1 cellular context compared by ENCODE assay signal in genomic region chr20:1803216-1804128, GRCh38.
TF ChIP-seq lines count a peak whose summit lies in the region.

No MANE protein-coding gene starts in this region.

TF ChIP-seq in GM12878, 131 proteins besides CTCF, POLR2A, EP300 and RAD21 (continued from another document):
- TF ChIP-seq, protein P1, sequence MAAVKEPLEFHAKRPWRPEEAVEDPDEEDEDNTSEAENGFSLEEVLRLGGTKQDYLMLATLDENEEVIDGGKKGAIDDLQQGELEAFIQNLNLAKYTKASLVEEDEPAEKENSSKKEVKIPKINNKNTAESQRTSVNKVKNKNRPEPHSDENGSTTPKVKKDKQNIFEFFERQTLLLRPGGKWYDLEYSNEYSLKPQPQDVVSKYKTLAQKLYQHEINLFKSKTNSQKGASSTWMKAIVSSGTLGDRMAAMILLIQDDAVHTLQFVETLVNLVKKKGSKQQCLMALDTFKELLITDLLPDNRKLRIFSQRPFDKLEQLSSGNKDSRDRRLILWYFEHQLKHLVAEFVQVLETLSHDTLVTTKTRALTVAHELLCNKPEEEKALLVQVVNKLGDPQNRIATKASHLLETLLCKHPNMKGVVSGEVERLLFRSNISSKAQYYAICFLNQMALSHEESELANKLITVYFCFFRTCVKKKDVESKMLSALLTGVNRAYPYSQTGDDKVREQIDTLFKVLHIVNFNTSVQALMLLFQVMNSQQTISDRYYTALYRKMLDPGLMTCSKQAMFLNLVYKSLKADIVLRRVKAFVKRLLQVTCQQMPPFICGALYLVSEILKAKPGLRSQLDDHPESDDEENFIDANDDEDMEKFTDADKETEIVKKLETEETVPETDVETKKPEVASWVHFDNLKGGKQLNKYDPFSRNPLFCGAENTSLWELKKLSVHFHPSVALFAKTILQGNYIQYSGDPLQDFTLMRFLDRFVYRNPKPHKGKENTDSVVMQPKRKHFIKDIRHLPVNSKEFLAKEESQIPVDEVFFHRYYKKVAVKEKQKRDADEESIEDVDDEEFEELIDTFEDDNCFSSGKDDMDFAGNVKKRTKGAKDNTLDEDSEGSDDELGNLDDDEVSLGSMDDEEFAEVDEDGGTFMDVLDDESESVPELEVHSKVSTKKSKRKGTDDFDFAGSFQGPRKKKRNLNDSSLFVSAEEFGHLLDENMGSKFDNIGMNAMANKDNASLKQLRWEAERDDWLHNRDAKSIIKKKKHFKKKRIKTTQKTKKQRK (IDR thresholded peaks at IDR 0.05; ENCODE audit: low read depth, low read length), result no peak
- TF ChIP-seq GATAD2B (conservative IDR thresholded peaks at IDR 0.05; ENCODE audit: low read depth) (peak; percentile 79; the same call in 1 of the 2 replicates), NFXL1 (IDR thresholded peaks at IDR 0.05; ENCODE audit: borderline replicate concordance) (no peak), BACH1 (IDR thresholded peaks at IDR 0.05; ENCODE audit: borderline replicate concordance) (no peak), NR2F1 (conservative IDR thresholded peaks at IDR 0.05) (0 out of 2 replicates have a peak, but pooled peaks have one; percentile 23), CREM (IDR thresholded peaks at IDR 0.05; ENCODE audit: low read depth) (peak; percentile 78), POLR2AphosphoS2 (IDR thresholded peaks at IDR 0.05; ENCODE audit: low read depth, low read length) (no peak), BMI1 (IDR thresholded peaks at IDR 0.05; ENCODE audit: borderline replicate concordance) (peak; percentile 17; the same call in 1 of the 2 replicates), ETV6 (conservative IDR thresholded peaks at IDR 0.05 in 1 of 2, IDR thresholded peaks at IDR 0.05 in 1 of 2; ENCODE audit: borderline replicate concordance in 1 of 2, low read depth in 1 of 2) (peak in 1 of 2 experiments; percentile 56; a peak in 1 of 4 replicates), ZNF384 (IDR thresholded peaks at IDR 0.05; ENCODE audit: borderline replicate concordance, low read depth, low read length) (no peak), SPI1 (IDR thresholded peaks at IDR 0.05; ENCODE audit: borderline replicate concordance, insufficient read depth, low read depth, low read length) (peak; percentile 80), HDAC6 (IDR thresholded peaks at IDR 0.05; ENCODE audit: unreplicated experiment) (peak; percentile 95), POU2F2 (IDR thresholded peaks at IDR 0.05; ENCODE audit: borderline replicate concordance, low read depth, low read length) (peak; percentile 85; the same call in 2 of the 3 replicates), IKZF1 (conservative IDR thresholded peaks at IDR 0.05) (peak; percentile 72)
